ENCODE assay signal across 10 cellular contexts in genomic region chr20:32473231-32474008, GRCh38.
DNase-seq lines count a peak whose midpoint lies in the region; ATAC-seq and TF ChIP-seq lines count a peak whose summit lies in the region.
"Had no signal": no experiment of that assay in that cellular context is flagged by ENCODE, and none has a peak within 500 bp of the region (broad histone marks: within the 10 kb centered on the region; RNA-seq: fewer than 3 reads in every experiment).

No MANE protein-coding gene starts in this region.

- H3K4me3 Mint-ChIP-seq in endodermal cell (peak overlapping the region; percentile 28), T-helper 17 cell (no peak overlapping the region)
- H3K4me3 Mint-ChIP-seq: IgD-negative memory B cell had no signal

- peaks cover 31% of the 10 kb centered on the region for H3K36me3 Mint-ChIP-seq in endodermal cell (ENCODE audit: low read depth)
- H3K36me3 Mint-ChIP-seq in T-helper 17 cell (ENCODE audit: low read depth), result no peaks in the 10 kb centered on the region

- no peak for ATAC-seq in T-helper 17 cell
- ATAC-seq: stimulated activated naive CD8-positive, alpha-beta T cell treated with anti-CD3 and anti-CD28 coated beads, Interleukin-15, Interleukin-2, amounts not matched to agents 100 U/mL and 50 U/mL, for 24 hours had no signal

- H3K27ac Mint-ChIP-seq in endodermal cell (peak overlapping the region; percentile 87), T-helper 17 cell (no peak overlapping the region)
- H3K27ac Mint-ChIP-seq: IgD-negative memory B cell had no signal

- H3K4me1 Mint-ChIP-seq in endodermal cell (peaks cover 36% of the 10 kb centered on the region), T-helper 17 cell (peaks cover 28% of the 10 kb centered on the region)

- H3K9ac ChIP-seq in NT2/D1 (ENCODE audit: insufficient read length, low read depth) (peak overlapping the region; percentile 3), endodermal cell (ENCODE audit: extremely low read depth, low read length, poor library complexity, severe bottlenecking) (no peak overlapping the region), mucosa of rectum (ENCODE audit: low read depth in 1 of 2, low read length in 2 of 2) (peak overlapping the region; percentile 57 to 74)

- WGBS in endodermal cell (ENCODE audit: insufficient coverage in 1 of 2, insufficient read length in 1 of 2), 2 experiments, result 78 to 91% methylated on average over 11 to 29 of the region's 29 CpGs

- H3K27ac ChIP-seq in endodermal cell (ENCODE audit: low read depth, low read length) (peak overlapping the region; percentile 94), mucosa of rectum (ENCODE audit: low read depth in 2 of 2, low read length in 2 of 2) (peak overlapping the region; percentile 93 to 95), temporal lobe (ENCODE audit: low read depth, low read length) (peak overlapping the region; percentile 92)

- H3K36me3 ChIP-seq in NT2/D1 (ENCODE audit: insufficient read depth, insufficient read length, low read length), result peaks cover 48% of the 10 kb centered on the region
- peaks cover 36% of the 10 kb centered on the region for H3K36me3 ChIP-seq in endodermal cell (ENCODE audit: control insufficient read depth, insufficient read depth, low read length)
- H3K36me3 ChIP-seq in mucosa of rectum (ENCODE audit: control insufficient read depth in 2 of 2, insufficient read depth in 2 of 2, low read length in 2 of 2), result peaks cover 11 to 18% of the 10 kb centered on the region in 2 donors

- no peaks in the 10 kb centered on the region for H3K9me3 Mint-ChIP-seq in endodermal cell
- H3K9me3 Mint-ChIP-seq: IgD-negative memory B cell had no signal

- H3K27me3 ChIP-seq in NT2/D1 (ENCODE audit: insufficient read depth, insufficient read length) (no peaks in the 10 kb centered on the region), endodermal cell (ENCODE audit: control insufficient read depth, insufficient read depth, low read length, poor library complexity, severe bottlenecking) (no peaks in the 10 kb centered on the region), mucosa of rectum (ENCODE audit: control insufficient read depth in 2 of 2, insufficient read depth in 2 of 2, low read length in 2 of 2) (no peaks in the 10 kb centered on the region)

- DNase-seq in NT2/D1 (ENCODE audit: low read depth, low spot score), result no peak
- no peak for DNase-seq in endodermal cell
- no peak for DNase-seq in T-helper 17 cell
- DNase-seq in putamen (ENCODE audit: low spot score), result no peak
- no peak for DNase-seq in NCI-H2107 (lab: John Stamatoyannopoulos, UW)
- DNase-seq: NCI-H446; stimulated activated naive CD8-positive, alpha-beta T cell treated with anti-CD3 and anti-CD28 coated beads, Interleukin-15, Interleukin-2, amounts not matched to agents 100 U/mL and 50 U/mL, for 24 hours had no signal

- H3K4me3 ChIP-seq in NT2/D1 (ENCODE audit: insufficient read length, low read depth) (no peak overlapping the region), endodermal cell (ENCODE audit: low read length) (no peak overlapping the region), mucosa of rectum (ENCODE audit: low read length in 2 of 2) (peak overlapping the region; percentile 54 to 71)

- H3K27me3 Mint-ChIP-seq in endodermal cell (ENCODE audit: insufficient read depth), result no peaks in the 10 kb centered on the region
- no peaks in the 10 kb centered on the region for H3K27me3 Mint-ChIP-seq in T-helper 17 cell

- no peak for TF ChIP-seq CTCF in endodermal cell (conservative IDR thresholded peaks at IDR 0.05)

- H3K4me1 ChIP-seq in NT2/D1 (ENCODE audit: insufficient read depth, insufficient read length) (peaks cover 43% of the 10 kb centered on the region), endodermal cell (ENCODE audit: control insufficient read depth, insufficient read depth, low read length) (peaks cover 19% of the 10 kb centered on the region), mucosa of rectum (ENCODE audit: control insufficient read depth in 2 of 2, insufficient read depth in 2 of 2, low read length in 2 of 2) (peaks cover 76 to 85% of the 10 kb centered on the region in 2 donors)

- H3K9me3 ChIP-seq in NT2/D1 (ENCODE audit: insufficient read depth, low read length) (no peaks in the 10 kb centered on the region), endodermal cell (ENCODE audit: control insufficient read depth, low read length) (no peaks in the 10 kb centered on the region), mucosa of rectum (ENCODE audit: control insufficient read depth in 2 of 2, low read length in 2 of 2) (no peaks in the 10 kb centered on the region), T-helper 17 cell (ENCODE audit: control insufficient read depth, low read length, poor library complexity, severe bottlenecking) (no peaks in the 10 kb centered on the region)

Comparison
In these comparisons a context has a peak if more than half of its experiments do, and no peak if none do; other contexts are left out.
1. H3K4me3 ChIP-seq: peak in mucosa of rectum (2 of 2); none in NT2/D1 (single experiment) and endodermal cell (single experiment).
2. Peak in every context shown above with its lines, with median percentiles within 50 percentile points of each other: H3K27ac ChIP-seq.